In the genomic region with DNA sequence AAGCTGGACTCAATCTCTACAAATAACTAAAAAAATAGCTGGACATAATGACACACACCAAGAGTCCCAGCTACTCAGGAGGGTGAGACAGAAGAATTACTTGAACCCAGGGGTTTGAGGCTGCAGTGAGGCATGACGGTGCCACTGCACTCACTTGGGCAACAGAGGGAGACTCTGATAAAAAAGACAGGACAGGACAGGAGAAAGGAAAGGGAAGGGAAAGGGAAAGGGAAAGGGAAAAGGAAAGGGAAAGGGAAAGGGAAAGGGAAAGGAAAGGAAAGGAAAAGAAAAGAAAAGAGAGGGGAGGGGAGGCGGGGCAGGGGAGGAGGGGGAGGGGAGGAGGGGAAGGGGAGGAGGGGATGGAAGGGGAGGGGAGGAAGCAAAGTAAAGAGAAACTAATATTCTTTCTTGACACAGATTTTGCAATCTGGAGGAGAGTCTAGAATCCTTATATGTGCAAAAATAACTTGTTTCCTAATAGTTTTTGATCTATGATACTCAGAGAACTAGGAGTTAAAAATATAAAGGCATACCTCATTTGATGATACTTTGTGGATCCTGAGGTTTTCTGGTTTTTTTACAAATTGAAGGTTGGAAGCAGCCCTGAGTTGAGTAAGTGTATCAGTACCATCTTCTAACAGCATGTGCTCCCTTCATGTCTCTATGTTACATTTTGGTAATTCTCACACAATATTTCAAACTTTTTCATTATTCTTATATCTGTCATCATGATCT, we compare ENCODE assay signal across 9 cellular contexts. TPM values are rescaled to one million over a fixed set of nuclear protein-coding genes. Genes with fewer than 3 reads are reported as not detected.
A peak's percentile ranks its signal among the peaks of the same experiment; 100 is the strongest.
DNase-seq lines count a peak whose midpoint lies in the region; ATAC-seq, FAIRE-seq and TF ChIP-seq lines count a peak whose summit lies in the region.
"Had no signal": no experiment of that assay in that cellular context is flagged by ENCODE, and none has a peak within 500 bp of the region (broad histone marks: within the 10 kb centered on the region; RNA-seq: fewer than 3 reads in every experiment).

No MANE protein-coding gene starts in this region.

- ATAC-seq in GM18498 (IDR thresholded peaks at IDR 0.05; ENCODE audit: unreplicated experiment) = peak; percentile 27
- ATAC-seq in T-helper 17 cell = peak; percentile 65
- peak; percentile 61 to 63 for ATAC-seq in naive thymus-derived CD8-positive, alpha-beta T cell
- no peak for ATAC-seq in GM21367 (IDR thresholded peaks at IDR 0.05; ENCODE audit: unreplicated experiment)

- no peaks in the 10 kb centered on the region for H3K9me3 ChIP-seq in T-helper 17 cell (ENCODE audit: control insufficient read depth, low read length, poor library complexity, severe bottlenecking)

- peak overlapping the region; percentile 37 for H3K27ac Mint-ChIP-seq in T-helper 17 cell
- peak overlapping the region; percentile 52 to 89 (median 82) for H3K27ac Mint-ChIP-seq in naive thymus-derived CD8-positive, alpha-beta T cell

- FAIRE-seq in H54 (lab: Jason Lieb, UNC) = peak; percentile 58

- peaks cover 2% of the 10 kb centered on the region for H3K36me3 Mint-ChIP-seq in T-helper 17 cell (ENCODE audit: low read depth)
- H3K36me3 Mint-ChIP-seq in naive thymus-derived CD8-positive, alpha-beta T cell = peaks cover 4 to 79% (median 26%) of the 10 kb centered on the region in 3 donors

- POLR2A ChIA-PET in naive thymus-derived CD8-positive, alpha-beta T cell (lab: Charles Lee) = interaction anchor here (0.6 to 0.8 kb wide), 2 partner anchors 12 to 16 kb away, joined by 3 to 4 read pairs; a partner anchor contains a TSS

- H3K27me3 Mint-ChIP-seq in T-helper 17 cell = no peaks in the 10 kb centered on the region
- no peaks in the 10 kb centered on the region for H3K27me3 Mint-ChIP-seq in naive thymus-derived CD8-positive, alpha-beta T cell

- TF ChIP-seq POLR2A in H54 (IDR thresholded peaks at IDR 0.05; ENCODE audit: low read depth, low read length) = no peak

- peaks cover 35% of the 10 kb centered on the region for H3K4me1 Mint-ChIP-seq in T-helper 17 cell
- peaks cover 24 to 70% (median 65%) of the 10 kb centered on the region in 4 donors for H3K4me1 Mint-ChIP-seq in naive thymus-derived CD8-positive, alpha-beta T cell

- no peaks in the 10 kb centered on the region for H3K9me3 Mint-ChIP-seq in naive thymus-derived CD8-positive, alpha-beta T cell

- DNase-seq in H54 (ENCODE audit: insufficient read length, low spot score) = no peak
- no peak for DNase-seq in T-helper 17 cell
- DNase-seq in naive thymus-derived CD8-positive, alpha-beta T cell = no peak
- no peak for DNase-seq in stimulated activated CD4-positive, alpha-beta T cell treated with anti-CD3 and anti-CD28 coated beads, Interleukin-2, amount 100 ng/mL, for 24 hours
- DNase-seq in hepatic stellate cell (ENCODE audit: low spot score) = no peak
- DNase-seq: hypothalamus, NCI-H2081 had no signal

- H3K4me3 Mint-ChIP-seq in T-helper 17 cell = peak overlapping the region; percentile 82
- peak overlapping the region; percentile 54 to 89 (median 78) for H3K4me3 Mint-ChIP-seq in naive thymus-derived CD8-positive, alpha-beta T cell

RNA-seq across cellular contexts. Expression of a gene that starts 8.0 kb away (rescaled TPM):
- total RNA-seq in T-helper 17 cell = 100 to 1,000 TPM; 131 to 132 TPM
- total RNA-seq in naive thymus-derived CD8-positive, alpha-beta T cell = 10 to 100 TPM; 91.7 to 94.7 TPM
- 10 to 100 TPM; 18.7 to 37.3 (median 21.5) TPM for polyA plus RNA-seq in naive thymus-derived CD8-positive, alpha-beta T cell

RNA-seq across cellular contexts. Expression of a gene that starts 15.8 kb away (rescaled TPM):
- 10 to 100 TPM; 14.2 to 14.9 TPM for total RNA-seq in T-helper 17 cell
- total RNA-seq in naive thymus-derived CD8-positive, alpha-beta T cell = 10 to 100 TPM; 34.5 to 35.3 TPM
- 10 to 100 TPM; 23.0 to 28.8 (median 24.3) TPM for polyA plus RNA-seq in naive thymus-derived CD8-positive, alpha-beta T cell

RNA-seq across cellular contexts. Expression of a gene that starts 29.7 kb away (rescaled TPM):
- total RNA-seq in T-helper 17 cell = 1 to 10 TPM; 2.1 to 3.0 TPM
- 1 to 10 TPM; 4.7 to 6.2 TPM for total RNA-seq in naive thymus-derived CD8-positive, alpha-beta T cell
- 1 to 10 TPM in 2 of 3 donors, under 1 TPM in 1; 0.80 to 1.5 (median 1.3) TPM for polyA plus RNA-seq in naive thymus-derived CD8-positive, alpha-beta T cell
